ENCODE assay signal across 8 cellular contexts in genomic region chr1:225777058-225777582, GRCh38. TPM values are rescaled to one million over a fixed set of nuclear protein-coding genes. Genes with fewer than 3 reads are reported as not detected.
A peak's percentile ranks its signal among the peaks of the same experiment; 100 is the strongest.
DNase-seq lines count a peak whose midpoint lies in the region; ATAC-seq and TF ChIP-seq lines count a peak whose summit lies in the region.

No MANE protein-coding gene starts in this region.

- DNase-seq in NCI-H2227 (lab: John Stamatoyannopoulos, UW; ENCODE audit: unreplicated experiment) (peak; percentile 47), NCI-H2227 treated with DMSO at 0.1 percent for 48 hours (lab: John Stamatoyannopoulos, UW) (no peak), tibial nerve (ENCODE audit: low spot score in 2 of 2) (no peak)
- DNase-seq in activated CD8-positive, alpha-beta T cell treated with anti-CD3 and anti-CD28 coated beads, Interleukin-2, amount 10 ng/mL, durations not matched to agents 7 days and 5 days: no peak
- no peak for DNase-seq in NK-92 treated with Interleukin-12 subunit alpha and Interleukin-12 subunit beta, amount 100 ng/mL, for 24 hours (lab: John Stamatoyannopoulos, UW)
- DNase-seq in activated T-helper 2 cell treated with anti-CD3 and anti-CD28 coated beads, Interferon-gamma antibody, Interleukin-2, Interleukin-4, amounts not matched to agents 10 μg/mL and 5 μg/mL and 100 μg/mL, durations not matched to agents 14 hours and 24 hours and 36 hours (ENCODE audit: low spot score): no peak

- TF ChIP-seq EP300 in tibial nerve (IDR thresholded peaks at IDR 0.05): no peak

- intact Hi-C loops in activated T-helper 2 cell treated with anti-CD3 and anti-CD28 coated beads, Interferon-gamma antibody, Interleukin-2, Interleukin-4, amounts not matched to agents 10 μg/mL and 5 μg/mL and 100 μg/mL, durations not matched to agents 14 hours and 24 hours and 36 hours (cut with micrococcal nuclease): loop anchor here (1.0 to 5.0 kb wide), 5 partner anchors 35 to 200 kb away; partner anchors contain the start of genes EPHX1 and PYCR2

- H3K27me3 ChIP-seq in layer of hippocampus (ENCODE audit: control insufficient read depth, insufficient read depth, low read length) (no peaks in the 10 kb centered on the region), tibial nerve (no peaks in the 10 kb centered on the region)

- H3K9me3 Mint-ChIP-seq in activated CD8-positive, alpha-beta T cell treated with anti-CD3 and anti-CD28 coated beads, Interleukin-2, amount 10 ng/mL, durations not matched to agents 7 days and 5 days (ENCODE audit: insufficient read depth): no peaks in the 10 kb centered on the region
- no peaks in the 10 kb centered on the region for H3K9me3 Mint-ChIP-seq in activated T-helper 2 cell treated with anti-CD3 and anti-CD28 coated beads, Interferon-gamma antibody, Interleukin-2, Interleukin-4, amounts not matched to agents 10 μg/mL and 5 μg/mL and 100 μg/mL, durations not matched to agents 14 hours and 24 hours and 36 hours

- no peak for TF ChIP-seq POLR2A in tibial nerve (IDR thresholded peaks at IDR 0.05)

- CTCF ChIA-PET in activated CD8-positive, alpha-beta T cell treated with anti-CD3 and anti-CD28 coated beads, Interleukin-2, amount 10 ng/mL, durations not matched to agents 7 days and 5 days (lab: Charles Lee): interaction anchor here (0.6 to 4.9 kb wide), 37 partner anchors 8 to 378 kb away, joined by 3 to 43 read pairs (median 4); partner anchors contain the start of genes EPHX1, LBR, PYCR2 and TMEM63A

- H3K36me3 ChIP-seq in tibial nerve: peaks cover 0 to 1% (median 0%) of the 10 kb centered on the region in 3 donors

- H3K27ac Mint-ChIP-seq in activated CD8-positive, alpha-beta T cell treated with anti-CD3 and anti-CD28 coated beads, Interleukin-2, amount 10 ng/mL, durations not matched to agents 7 days and 5 days: no peak overlapping the region
- H3K27ac Mint-ChIP-seq in activated T-helper 2 cell treated with anti-CD3 and anti-CD28 coated beads, Interferon-gamma antibody, Interleukin-2, Interleukin-4, amounts not matched to agents 10 μg/mL and 5 μg/mL and 100 μg/mL, durations not matched to agents 14 hours and 24 hours and 36 hours: no peak overlapping the region

- WGBS in tibial nerve, 2 donors: 23 to 24% methylated on average over 18 of the region's 18 CpGs

- no peak for TF ChIP-seq CTCF in tibial nerve (IDR thresholded peaks at IDR 0.05)

- POLR2A ChIA-PET in activated CD8-positive, alpha-beta T cell treated with anti-CD3 and anti-CD28 coated beads, Interleukin-2, amount 10 ng/mL, durations not matched to agents 7 days and 5 days (lab: Charles Lee): interaction anchor here (0.6 to 4.0 kb wide), 37 partner anchors 8 to 532 kb away, joined by 3 to 50 read pairs (median 5); partner anchors contain the start of genes EPHX1, H3-3A, LBR and LIN9

- no peaks in the 10 kb centered on the region for H3K9me3 ChIP-seq in tibial nerve

- H3K36me3 Mint-ChIP-seq in activated CD8-positive, alpha-beta T cell treated with anti-CD3 and anti-CD28 coated beads, Interleukin-2, amount 10 ng/mL, durations not matched to agents 7 days and 5 days (ENCODE audit: low read depth): peaks cover 18% of the 10 kb centered on the region
- H3K36me3 Mint-ChIP-seq in activated T-helper 2 cell treated with anti-CD3 and anti-CD28 coated beads, Interferon-gamma antibody, Interleukin-2, Interleukin-4, amounts not matched to agents 10 μg/mL and 5 μg/mL and 100 μg/mL, durations not matched to agents 14 hours and 24 hours and 36 hours (ENCODE audit: low read depth): peaks cover 14% of the 10 kb centered on the region

- H3K27ac ChIP-seq in layer of hippocampus (ENCODE audit: low read depth, low read length) (peak overlapping the region; percentile 67), tibial nerve (peak overlapping the region; percentile 76 to 96 (median 96))

- no peaks in the 10 kb centered on the region for H3K27me3 Mint-ChIP-seq in activated CD8-positive, alpha-beta T cell treated with anti-CD3 and anti-CD28 coated beads, Interleukin-2, amount 10 ng/mL, durations not matched to agents 7 days and 5 days (ENCODE audit: low read depth)
- no peaks in the 10 kb centered on the region for H3K27me3 Mint-ChIP-seq in activated T-helper 2 cell treated with anti-CD3 and anti-CD28 coated beads, Interferon-gamma antibody, Interleukin-2, Interleukin-4, amounts not matched to agents 10 μg/mL and 5 μg/mL and 100 μg/mL, durations not matched to agents 14 hours and 24 hours and 36 hours (ENCODE audit: low read depth)

- H3K4me1 ChIP-seq in tibial nerve: peaks cover 0 to 64% (median 35%) of the 10 kb centered on the region in 4 donors

- ATAC-seq in HG03103 (IDR thresholded peaks at IDR 0.05; ENCODE audit: low read depth, unreplicated experiment): peak; percentile 6
- peak; percentile 6 for ATAC-seq in activated CD8-positive, alpha-beta T cell treated with anti-CD3 and anti-CD28 coated beads, Interleukin-2, amount 10 ng/mL, durations not matched to agents 7 days and 5 days

- H3K4me3 ChIP-seq in tibial nerve: peak overlapping the region; percentile 21 to 85 (median 64)

- H3K4me1 Mint-ChIP-seq in activated CD8-positive, alpha-beta T cell treated with anti-CD3 and anti-CD28 coated beads, Interleukin-2, amount 10 ng/mL, durations not matched to agents 7 days and 5 days (ENCODE audit: low read depth): peaks cover 21% of the 10 kb centered on the region
- H3K4me1 Mint-ChIP-seq in activated T-helper 2 cell treated with anti-CD3 and anti-CD28 coated beads, Interferon-gamma antibody, Interleukin-2, Interleukin-4, amounts not matched to agents 10 μg/mL and 5 μg/mL and 100 μg/mL, durations not matched to agents 14 hours and 24 hours and 36 hours (ENCODE audit: low read depth): peaks cover 10% of the 10 kb centered on the region

- H3K4me3 Mint-ChIP-seq in activated CD8-positive, alpha-beta T cell treated with anti-CD3 and anti-CD28 coated beads, Interleukin-2, amount 10 ng/mL, durations not matched to agents 7 days and 5 days: no peak overlapping the region
- no peak overlapping the region for H3K4me3 Mint-ChIP-seq in activated T-helper 2 cell treated with anti-CD3 and anti-CD28 coated beads, Interferon-gamma antibody, Interleukin-2, Interleukin-4, amounts not matched to agents 10 μg/mL and 5 μg/mL and 100 μg/mL, durations not matched to agents 14 hours and 24 hours and 36 hours (ENCODE audit: low read depth)

RNA-seq across cellular contexts. Expression of gene SRP9, which starts 0.5 kb away (rescaled TPM):
- 100 to 1,000 TPM; 240 to 247 TPM for total RNA-seq in activated CD8-positive, alpha-beta T cell treated with anti-CD3 and anti-CD28 coated beads, Interleukin-2, amount 10 ng/mL, durations not matched to agents 7 days and 5 days
- total RNA-seq in tibial nerve: 100 to 1,000 TPM; 130 to 178 (median 146) TPM
- total RNA-seq in activated T-helper 2 cell treated with anti-CD3 and anti-CD28 coated beads, Interferon-gamma antibody, Interleukin-2, Interleukin-4, amounts not matched to agents 10 μg/mL and 5 μg/mL and 100 μg/mL, durations not matched to agents 14 hours and 24 hours and 36 hours: 255 and 270 TPM in 2 replicates

RNA-seq across cellular contexts. Expression of gene EPHX1, which starts 32.8 kb away (rescaled TPM):
- total RNA-seq in activated CD8-positive, alpha-beta T cell treated with anti-CD3 and anti-CD28 coated beads, Interleukin-2, amount 10 ng/mL, durations not matched to agents 7 days and 5 days: 1 to 10 TPM; 1.5 to 2.0 TPM
- total RNA-seq in tibial nerve: 100 to 1,000 TPM in 3 of 4 donors, 10 to 100 TPM in 1; 80.1 to 203 (median 133) TPM
- total RNA-seq in activated T-helper 2 cell treated with anti-CD3 and anti-CD28 coated beads, Interferon-gamma antibody, Interleukin-2, Interleukin-4, amounts not matched to agents 10 μg/mL and 5 μg/mL and 100 μg/mL, durations not matched to agents 14 hours and 24 hours and 36 hours: 2.2 and 2.9 TPM in 2 replicates

Comparison
In these comparisons a context has a peak if more than half of its experiments do, and no peak if none do; other contexts are left out.
1. RNA of gene EPHX1, which starts 32.8 kb away (total RNA-seq): 80.1 to 203 TPM in tibial nerve; 2.2 to 2.9 TPM in activated T-helper 2 cell treated with anti-CD3 and anti-CD28 coated beads, Interferon-gamma antibody, Interleukin-2, Interleukin-4, amounts not matched to agents 10 μg/mL and 5 μg/mL and 100 μg/mL, durations not matched to agents 14 hours and 24 hours and 36 hours and 1.5 to 2.0 TPM in activated CD8-positive, alpha-beta T cell treated with anti-CD3 and anti-CD28 coated beads, Interleukin-2, amount 10 ng/mL, durations not matched to agents 7 days and 5 days; every median in the first group is over 10 times any median in the second.